In genomic region chr16:31108035-31108793, GRCh38 we compare ENCODE assay signal across 1 cellular context.
TF ChIP-seq lines count a peak whose summit lies in the region.

Gene BCKDK (plus strand): TSS chr16:31108386. CDS start chr16:31109224, 838 bp downstream.

TF ChIP-seq in SK-N-SH treated with all-trans-retinoic acid at 6 μM for 48 hours, 23 proteins besides CTCF, POLR2A, EP300 and RAD21 (continued from another document):
- TF ChIP-seq PATZ1 (CRISPR knock-in tag; IDR thresholded peaks at IDR 0.05; ENCODE audit: borderline replicate concordance) (no peak), ZNF565 (CRISPR knock-in tag; conservative IDR thresholded peaks at IDR 0.05; ENCODE audit: low read depth) (no peak), TOX (CRISPR knock-in tag; IDR thresholded peaks at IDR 0.05; ENCODE audit: borderline replicate concordance) (no peak), CSRNP3 (CRISPR knock-in tag; IDR thresholded peaks at IDR 0.05) (no peak)
